Comparison of ENCODE assay signal across 8 cellular contexts in the genomic region with DNA sequence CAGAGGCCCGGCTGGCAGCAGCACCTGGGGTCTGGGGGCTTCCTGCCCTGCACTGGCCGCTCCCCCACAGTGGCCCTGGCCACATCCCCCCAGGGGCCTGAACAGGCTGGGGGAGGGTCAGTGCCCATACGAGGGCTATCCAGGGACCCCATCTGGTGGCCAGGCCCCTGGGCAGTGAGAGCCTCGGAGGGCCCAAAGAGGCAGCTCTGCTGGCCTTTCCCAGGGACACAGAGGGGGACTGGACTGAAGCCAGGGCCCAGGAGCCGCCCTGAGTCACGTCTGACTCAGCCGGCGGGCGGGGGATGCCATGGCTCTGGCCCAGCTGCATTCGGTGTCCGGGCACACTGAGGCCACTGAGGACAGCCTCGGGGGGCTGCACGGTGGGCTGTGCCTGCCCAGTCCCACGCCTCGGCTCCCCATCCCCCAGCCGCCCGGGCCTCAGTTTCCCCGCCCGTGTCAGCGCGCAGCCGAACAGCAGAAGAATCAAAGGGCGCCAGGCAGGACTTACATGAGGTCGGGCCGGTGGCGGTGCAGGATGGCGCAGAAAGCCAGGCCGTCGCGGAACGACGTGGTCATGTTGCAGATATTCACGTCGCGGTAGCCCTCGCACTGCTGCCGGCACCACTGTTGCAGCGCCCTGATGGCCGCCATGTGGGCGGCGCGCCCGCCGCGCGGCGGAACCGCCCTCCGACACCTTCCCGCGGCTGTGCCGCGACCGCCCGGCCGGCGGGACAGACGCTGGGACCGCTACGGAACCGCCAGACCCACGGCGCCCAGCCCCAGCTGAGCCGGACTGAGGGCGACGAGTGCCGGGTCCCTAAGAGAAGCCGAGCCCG. TPM values are rescaled to one million over a fixed set of nuclear protein-coding genes. Genes with fewer than 3 reads are reported as not detected.
DNase-seq lines count a peak whose midpoint lies in the region; ATAC-seq and TF ChIP-seq lines count a peak whose summit lies in the region.

A gene (minus strand): TSS at position 795 of the 836 bp plus-strand sequence. CDS start 144 bp downstream, at position 651.

- H3K4me1 Mint-ChIP-seq in natural killer cell treated with Interleukin-12 subunit alpha and Interleukin-12 subunit beta and Interleukin-15 and Interleukin-18, amount 100 ng/mL, for 72 hours (ENCODE audit: low read depth in 2 of 2): peaks cover 4 to 13% of the 10 kb centered on the region in 2 donors

- peak; percentile 63 for DNase-seq in NCI-H146 (lab: John Stamatoyannopoulos, UW)
- DNase-seq in NCI-H146 treated with DMSO at 0.1 percent for 48 hours (lab: John Stamatoyannopoulos, UW; ENCODE audit: unreplicated experiment): no peak
- DNase-seq in LoVo (ENCODE audit: low spot score): peak; percentile 93
- DNase-seq in activated T-cell treated with anti-CD3 and anti-CD28 coated beads, Interleukin-2, amount 50 U/mL, for 48 hours: peak; percentile 47 to 62
- peak; percentile 84 for DNase-seq in fibroblast of pulmonary artery (ENCODE audit: low read depth)
- peak; percentile 74 for DNase-seq in natural killer cell treated with Interleukin-12 subunit alpha and Interleukin-12 subunit beta and Interleukin-15 and Interleukin-18, amount 100 ng/mL, for 72 hours (ENCODE audit: low spot score)
- no peak for DNase-seq in SK-N-DZ (ENCODE audit: low spot score)

- peak within 1 kb of the TSS; percentile 54 for H3K4me3 Mint-ChIP-seq in natural killer cell treated with Interleukin-12 subunit alpha and Interleukin-12 subunit beta and Interleukin-15 and Interleukin-18, amount 100 ng/mL, for 72 hours

- peak within 1 kb of the TSS; percentile 80 for H3K4me3 ChIP-seq in fibroblast of pulmonary artery (replicated peaks; ENCODE audit: low read depth, low read length)

- TF ChIP-seq CTCF in fibroblast of pulmonary artery (IDR thresholded peaks at IDR 0.05; ENCODE audit: low read length, missing control alignments): no peak

- ATAC-seq in GM21825 (IDR thresholded peaks at IDR 0.05; ENCODE audit: unreplicated experiment): peak; percentile 11
- ATAC-seq in natural killer cell treated with Interleukin-12 subunit alpha and Interleukin-12 subunit beta and Interleukin-15 and Interleukin-18, amount 100 ng/mL, for 72 hours: peak in 1 of 2 donors; percentile 31

- no peaks in the 10 kb centered on the region for H3K27me3 Mint-ChIP-seq in natural killer cell treated with Interleukin-12 subunit alpha and Interleukin-12 subunit beta and Interleukin-15 and Interleukin-18, amount 100 ng/mL, for 72 hours

- H3K27ac Mint-ChIP-seq in natural killer cell treated with Interleukin-12 subunit alpha and Interleukin-12 subunit beta and Interleukin-15 and Interleukin-18, amount 100 ng/mL, for 72 hours: no peak within 1 kb of the TSS

- no peaks in the 10 kb centered on the region for H3K36me3 Mint-ChIP-seq in natural killer cell treated with Interleukin-12 subunit alpha and Interleukin-12 subunit beta and Interleukin-15 and Interleukin-18, amount 100 ng/mL, for 72 hours

- no peaks in the 10 kb centered on the region for H3K9me3 Mint-ChIP-seq in natural killer cell treated with Interleukin-12 subunit alpha and Interleukin-12 subunit beta and Interleukin-15 and Interleukin-18, amount 100 ng/mL, for 72 hours

RNA-seq across cellular contexts. Expression of the gene that starts here (rescaled TPM):
- total RNA-seq in natural killer cell treated with Interleukin-12 subunit alpha and Interleukin-12 subunit beta and Interleukin-15 and Interleukin-18, amount 100 ng/mL, for 72 hours: 1 to 10 TPM; 2.0 to 2.1 TPM
- not detected in 2 replicates for polyA plus RNA-seq in SK-N-DZ (2014; cell fraction: cytosol; rRNA removed)
- polyA plus RNA-seq in SK-N-DZ (2014; cell fraction: nucleus; rRNA removed): 0.18 and 1.5 TPM in 2 replicates

Comparison
In these comparisons a context has a peak if more than half of its experiments do, and no peak if none do; other contexts are left out.
1. DNase-seq: peak in NCI-H146 (single experiment), LoVo (single experiment), activated T-cell treated with anti-CD3 and anti-CD28 coated beads, Interleukin-2, amount 50 U/mL, for 48 hours (2 of 2), fibroblast of pulmonary artery (single experiment) and natural killer cell treated with Interleukin-12 subunit alpha and Interleukin-12 subunit beta and Interleukin-15 and Interleukin-18, amount 100 ng/mL, for 72 hours (single experiment); none in NCI-H146 treated with DMSO at 0.1 percent for 48 hours (single experiment) and SK-N-DZ (single experiment).